9 cellular contexts compared by ENCODE assay signal in the genomic region with DNA sequence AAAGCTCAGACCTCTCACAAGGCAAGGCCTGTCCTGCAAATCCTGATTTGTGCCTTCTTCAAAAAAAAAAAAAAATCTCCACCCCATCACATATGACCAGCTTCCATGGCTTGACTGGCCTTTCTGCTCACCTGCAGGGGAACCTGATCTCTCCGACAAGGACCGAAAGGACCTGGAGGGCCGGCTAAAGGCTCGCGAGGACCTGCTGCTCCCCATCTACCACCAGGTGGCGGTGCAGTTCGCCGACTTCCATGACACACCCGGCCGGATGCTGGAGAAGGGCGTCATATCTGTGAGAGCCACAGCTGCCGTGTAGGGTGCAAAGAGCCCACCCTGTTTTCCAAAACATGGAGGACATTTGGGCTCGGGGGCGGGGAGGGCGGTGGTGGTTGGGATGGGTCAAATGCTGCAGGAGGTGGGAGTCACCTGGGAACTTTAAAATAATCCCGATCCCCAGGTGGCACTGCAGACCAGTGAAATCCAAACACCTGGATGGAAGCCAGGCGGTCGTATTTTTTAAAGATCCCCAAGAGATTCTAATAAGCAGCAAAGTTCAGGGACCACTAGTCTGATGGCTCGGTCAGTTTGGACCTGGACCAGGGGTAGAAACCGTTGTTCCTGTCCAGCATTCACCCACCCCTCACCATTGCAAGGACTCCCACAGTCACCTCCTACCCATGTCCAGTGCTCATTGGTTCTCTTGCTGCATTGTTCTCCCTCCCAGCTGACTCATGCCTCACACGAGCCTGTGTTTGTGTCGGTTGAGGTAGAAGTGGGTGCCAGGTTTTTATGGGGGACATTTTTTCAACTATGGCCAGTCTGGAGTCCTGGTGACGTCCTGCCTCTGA. TPM values are rescaled to one million over a fixed set of nuclear protein-coding genes. Genes with fewer than 3 reads are reported as not detected.
DNase-seq lines count a peak whose midpoint lies in the region; ATAC-seq, FAIRE-seq and TF ChIP-seq lines count a peak whose summit lies in the region.
"Had no signal": no experiment of that assay in that cellular context is flagged by ENCODE, and none has a peak within 500 bp of the region (broad histone marks: within the 10 kb centered on the region; RNA-seq: fewer than 3 reads in every experiment).

No MANE protein-coding gene starts in this region.

- in situ Hi-C loops in T47D (cut with HindIII; ENCODE audit: low pct_unique_long_range_greater_than_20kb, low sequenced_read_pairs): no loop called here

- peak; percentile 69 for TF ChIP-seq CTCF in kidney (IDR thresholded peaks at IDR 0.05; ENCODE audit: borderline replicate concordance, extremely low read depth, insufficient read depth)

- peaks cover 0 to 2% of the 10 kb centered on the region in 2 donors for H3K4me1 ChIP-seq in kidney (ENCODE audit: control insufficient read depth in 1 of 2, insufficient read depth in 1 of 2, low read depth in 1 of 2, low read length in 2 of 2)

- DNase-seq in DMS 273 (lab: John Stamatoyannopoulos, UW; ENCODE audit: unreplicated experiment) (peak; percentile 88), DMS 273 treated with DMSO at 0.1 percent for 48 hours (lab: John Stamatoyannopoulos, UW) (no peak), MV-4-11 (lab: John Stamatoyannopoulos, UW) (peak; percentile 22), T47D (ENCODE audit: low read depth in 1 of 2, low spot score in 1 of 2) (peak; percentile 87 to 91), kidney (peak; percentile 87)
- DNase-seq in stimulated activated CD4-positive, alpha-beta T cell treated with anti-CD3 and anti-CD28 coated beads, TNF-alpha, amount 100 ng/mL, for 24 hours (ENCODE audit: low read depth in 3 of 3): peak; percentile 1 to 59 (median 12)

- FAIRE-seq in kidney (lab: Jason Lieb, UNC): no peak
- FAIRE-seq: A204.1 had no signal

- H3K4me3 ChIP-seq in kidney (ENCODE audit: low read length in 2 of 2): no peak overlapping the region

- no peaks in the 10 kb centered on the region for H3K9me3 ChIP-seq in kidney (ENCODE audit: control insufficient read depth in 1 of 2, low read length in 2 of 2)

- no peak overlapping the region for H3K9ac ChIP-seq in kidney (ENCODE audit: low read length in 2 of 2)

- intact Hi-C loops in kidney (cut with DNase I): loop anchor here (10.0 kb wide), 1 partner anchor 120 kb away; no protein-coding TSS in a partner anchor

- H3K27ac ChIP-seq in kidney (ENCODE audit: low read depth in 2 of 2, low read length in 2 of 2): no peak overlapping the region

- peak; percentile 85 for ATAC-seq in SK-N-SH treated with all-trans-retinoic acid at 6 μM for 48 hours
- no peak for ATAC-seq in GM21381 (IDR thresholded peaks at IDR 0.05; ENCODE audit: unreplicated experiment)

- peaks cover 32 to 54% of the 10 kb centered on the region in 2 donors for H3K36me3 ChIP-seq in kidney (ENCODE audit: control insufficient read depth in 1 of 2, insufficient read depth in 2 of 2, low read length in 2 of 2)

TF ChIP-seq in SK-N-SH treated with all-trans-retinoic acid at 6 μM for 48 hours, 23 proteins besides CTCF, POLR2A, EP300 and RAD21:
- TF ChIP-seq CSDC2 (CRISPR knock-in tag; IDR thresholded peaks at IDR 0.05) (no peak), TCF4 (CRISPR knock-in tag; IDR thresholded peaks at IDR 0.05; ENCODE audit: borderline replicate concordance) (no peak)
- TF ChIP-seq, protein P1, sequence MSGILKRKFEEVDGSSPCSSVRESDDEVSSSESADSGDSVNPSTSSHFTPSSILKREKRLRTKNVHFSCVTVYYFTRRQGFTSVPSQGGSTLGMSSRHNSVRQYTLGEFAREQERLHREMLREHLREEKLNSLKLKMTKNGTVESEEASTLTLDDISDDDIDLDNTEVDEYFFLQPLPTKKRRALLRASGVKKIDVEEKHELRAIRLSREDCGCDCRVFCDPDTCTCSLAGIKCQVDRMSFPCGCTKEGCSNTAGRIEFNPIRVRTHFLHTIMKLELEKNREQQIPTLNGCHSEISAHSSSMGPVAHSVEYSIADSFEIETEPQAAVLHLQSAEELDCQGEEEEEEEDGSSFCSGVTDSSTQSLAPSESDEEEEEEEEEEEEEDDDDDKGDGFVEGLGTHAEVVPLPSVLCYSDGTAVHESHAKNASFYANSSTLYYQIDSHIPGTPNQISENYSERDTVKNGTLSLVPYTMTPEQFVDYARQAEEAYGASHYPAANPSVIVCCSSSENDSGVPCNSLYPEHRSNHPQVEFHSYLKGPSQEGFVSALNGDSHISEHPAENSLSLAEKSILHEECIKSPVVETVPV (CRISPR knock-in tag; IDR thresholded peaks at IDR 0.05): no peak
TF ChIP-seq in SK-N-SH treated with all-trans-retinoic acid at 6 μM for 48 hours: peak in this region for 0.

RNA-seq across cellular contexts. Expression of gene FOXN4, which starts 44.8 kb away (rescaled TPM):
- total RNA-seq in kidney: not detected
- 0.82 TPM for polyA plus RNA-seq in kidney (ENCODE audit: insufficient read depth, low read depth, low replicate concordance)
